ENCODE assay signal across 20 cellular contexts in the genomic region with DNA sequence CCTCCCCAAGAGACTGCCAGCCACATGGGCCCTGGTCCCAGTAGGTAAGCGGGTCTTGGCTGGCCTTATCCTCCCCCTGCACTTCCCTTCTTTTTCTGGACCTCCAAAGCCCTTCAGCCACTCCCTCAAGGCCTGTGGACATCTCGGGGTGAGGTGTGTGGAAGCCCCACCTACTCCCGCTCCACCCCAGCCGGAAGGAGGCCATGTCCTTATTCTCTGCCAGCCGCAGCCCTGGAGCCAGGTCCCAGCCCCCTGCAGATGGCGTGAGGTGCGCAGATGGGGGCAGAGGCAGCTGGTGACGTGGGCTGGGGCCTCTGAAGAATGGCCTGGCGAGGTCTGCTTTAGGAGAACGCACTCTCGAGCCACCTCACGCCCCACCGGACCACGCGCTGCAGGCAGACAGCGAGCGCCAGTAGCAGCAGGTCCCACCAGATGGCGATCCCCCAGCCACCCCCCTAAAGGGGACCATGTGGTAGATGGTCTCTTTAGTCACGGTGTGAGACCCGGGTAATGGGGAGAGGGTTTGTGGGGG.
"Had no signal": no experiment of that assay in that cellular context is flagged by ENCODE, and none has a peak within 500 bp of the region (broad histone marks: within the 10 kb centered on the region; RNA-seq: fewer than 3 reads in every experiment).

No MANE protein-coding gene starts in this region.

- DNase-seq: activated CD4-positive, alpha-beta memory T cell treated with anti-CD3 and anti-CD28 coated beads for 36 hours; activated CD4-positive, alpha-beta T cell treated with anti-CD3 and anti-CD28 coated beads for 4 hours; activated naive CD4-positive, alpha-beta T cell treated with Interleukin-2 at 50 U/mL for 16 hours; activated naive CD8-positive, alpha-beta T cell treated with anti-CD3 and anti-CD28 coated beads, Interleukin-2, amount 10 ng/mL, durations not matched to agents 7 days and 5 days; amygdala; effector memory CD8-positive, alpha-beta T cell; esophagus squamous epithelium; hippocampal formation; left colon; stimulated activated CD4-positive, alpha-beta T cell treated with anti-CD3 and anti-CD28 coated beads, Interleukin-12 subunit alpha, Interleukin-12 subunit beta, amount 100 ng/mL, for 4 hours; stimulated activated CD4-positive, alpha-beta T cell treated with anti-CD3 and anti-CD28 coated beads, Interleukin-1b, Interleukin-23, amount 100 ng/mL, for 48 hours; stimulated activated CD8-positive, alpha-beta memory T cell treated with anti-CD3 and anti-CD28 coated beads, Interleukin-4, amount 100 ng/mL, for 48 hours; stimulated activated naive CD4-positive, alpha-beta T cell; tibial artery had no signal

- H3K4me3 ChIP-seq: esophagus squamous epithelium, lung, tibial artery had no signal

- H3K9ac ChIP-seq: parathyroid adenoma had no signal

- H3K27ac Mint-ChIP-seq: activated CD4-positive, alpha-beta memory T cell treated with anti-CD3 and anti-CD28 coated beads for 36 hours; activated naive CD8-positive, alpha-beta T cell treated with anti-CD3 and anti-CD28 coated beads, Interleukin-2, amount 10 ng/mL, durations not matched to agents 7 days and 5 days; activated T-helper 17 cell treated with anti-CD3 and anti-CD28 coated beads, Interleukin-2, amount 50 U/mL, for 72 hours; effector memory CD8-positive, alpha-beta T cell; mesothelial cell of epicardium; natural killer cell treated with Interleukin-12 subunit alpha and Interleukin-12 subunit beta and Interleukin-15 and Interleukin-18, amount 100 ng/mL, for 72 hours; WTC11 had no signal

- H3K27ac ChIP-seq: esophagus squamous epithelium, parathyroid adenoma, tibial artery had no signal

- H3K4me3 Mint-ChIP-seq: activated CD4-positive, alpha-beta memory T cell treated with anti-CD3 and anti-CD28 coated beads for 36 hours; activated naive CD8-positive, alpha-beta T cell treated with anti-CD3 and anti-CD28 coated beads, Interleukin-2, amount 10 ng/mL, durations not matched to agents 7 days and 5 days; activated T-helper 17 cell treated with anti-CD3 and anti-CD28 coated beads, Interleukin-2, amount 50 U/mL, for 72 hours; effector memory CD8-positive, alpha-beta T cell; mesothelial cell of epicardium; natural killer cell treated with Interleukin-12 subunit alpha and Interleukin-12 subunit beta and Interleukin-15 and Interleukin-18, amount 100 ng/mL, for 72 hours; WTC11 had no signal

- H3K36me3 Mint-ChIP-seq: activated CD4-positive, alpha-beta memory T cell treated with anti-CD3 and anti-CD28 coated beads for 36 hours; activated naive CD8-positive, alpha-beta T cell treated with anti-CD3 and anti-CD28 coated beads, Interleukin-2, amount 10 ng/mL, durations not matched to agents 7 days and 5 days; natural killer cell treated with Interleukin-12 subunit alpha and Interleukin-12 subunit beta and Interleukin-15 and Interleukin-18, amount 100 ng/mL, for 72 hours had no signal

- H3K27me3 ChIP-seq: esophagus squamous epithelium, tibial artery had no signal

- H3K4me1 ChIP-seq: parathyroid adenoma had no signal

- H3K9me3 Mint-ChIP-seq: activated CD4-positive, alpha-beta memory T cell treated with anti-CD3 and anti-CD28 coated beads for 36 hours; activated naive CD8-positive, alpha-beta T cell treated with anti-CD3 and anti-CD28 coated beads, Interleukin-2, amount 10 ng/mL, durations not matched to agents 7 days and 5 days; activated T-helper 17 cell treated with anti-CD3 and anti-CD28 coated beads, Interleukin-2, amount 50 U/mL, for 72 hours; effector memory CD8-positive, alpha-beta T cell; mesothelial cell of epicardium; natural killer cell treated with Interleukin-12 subunit alpha and Interleukin-12 subunit beta and Interleukin-15 and Interleukin-18, amount 100 ng/mL, for 72 hours had no signal

- H2AFZ ChIP-seq: parathyroid adenoma had no signal

- ATAC-seq: activated T-helper 17 cell treated with anti-CD3 and anti-CD28 coated beads, Interleukin-2, amount 50 U/mL, for 72 hours; effector memory CD8-positive, alpha-beta T cell; left colon; WTC11 had no signal

- H3K27me3 Mint-ChIP-seq: activated CD4-positive, alpha-beta memory T cell treated with anti-CD3 and anti-CD28 coated beads for 36 hours had no signal

- H3K9me3 ChIP-seq: esophagus squamous epithelium, tibial artery had no signal
